In genomic region chrX:47846070-47846469, GRCh38 we compare ENCODE assay signal across 26 cellular contexts.
"Had no signal": no experiment of that assay in that cellular context is flagged by ENCODE, and none has a peak within 500 bp of the region (broad histone marks: within the 10 kb centered on the region; RNA-seq: fewer than 3 reads in every experiment).

No MANE protein-coding gene starts in this region.

- H3K36me3 ChIP-seq: ovary, right lobe of liver had no signal

- H3K4me3 Mint-ChIP-seq: immature natural killer cell; mesothelial cell of epicardium; naive B cell; natural killer cell; stimulated activated naive B cell treated with anti-CD40 and anti-IgM and Interleukin-4, amounts not matched to agents 10 μg/mL and 1 μg/mL and 100 μg/mL, for 72 hours had no signal

- H3K4me1 Mint-ChIP-seq: mesothelial cell of epicardium had no signal

- H3K9me3 Mint-ChIP-seq: immature natural killer cell; naive B cell; natural killer cell; stimulated activated naive B cell treated with anti-CD40 and anti-IgM and Interleukin-4, amounts not matched to agents 10 μg/mL and 1 μg/mL and 100 μg/mL, for 72 hours had no signal

- H3K4me3 ChIP-seq: lung, ovary, right lobe of liver, stomach, testis, thyroid gland, transverse colon, upper lobe of left lung, vagina had no signal

- H3K9me3 ChIP-seq: ovary, right lobe of liver, stomach, testis, thyroid gland, transverse colon, upper lobe of left lung, vagina had no signal

- H3K4me1 ChIP-seq: right lobe of liver, stomach, testis, thyroid gland, transverse colon, upper lobe of left lung, vagina had no signal

- H3K36me3 Mint-ChIP-seq: natural killer cell had no signal

- ATAC-seq: natural killer cell; stimulated activated naive B cell treated with anti-CD40 and anti-IgM and Interleukin-4, amounts not matched to agents 10 μg/mL and 1 μg/mL and 100 μg/mL, for 72 hours; stimulated activated naive CD8-positive, alpha-beta T cell treated with anti-CD3 and anti-CD28 coated beads, Interleukin-15, Interleukin-2, amounts not matched to agents 100 U/mL and 50 U/mL, for 24 hours had no signal

- H3K27me3 Mint-ChIP-seq: naive B cell; progenitor cell of endocrine pancreas; stimulated activated naive B cell treated with anti-CD40 and anti-IgM and Interleukin-4, amounts not matched to agents 10 μg/mL and 1 μg/mL and 100 μg/mL, for 72 hours had no signal

- H3K27ac Mint-ChIP-seq: immature natural killer cell; mesothelial cell of epicardium; natural killer cell; progenitor cell of endocrine pancreas; stimulated activated naive B cell treated with anti-CD40 and anti-IgM and Interleukin-4, amounts not matched to agents 10 μg/mL and 1 μg/mL and 100 μg/mL, for 72 hours had no signal

- FAIRE-seq: islet of Langerhans, kidney had no signal

- DNase-seq: head of caudate nucleus; hippocampal formation; immature natural killer cell; kidney; mesendoderm; naive B cell; natural killer cell; ovary; retina; right lobe of liver; stimulated activated CD4-positive, alpha-beta T cell treated with anti-CD3 and anti-CD28 coated beads, Interleukin-12 subunit alpha, Interleukin-12 subunit beta, amount 100 ng/mL, for 4 hours; stimulated activated CD4-positive, alpha-beta T cell treated with anti-CD3 and anti-CD28 coated beads, Interleukin-15, amount 100 ng/mL, for 24 hours; stimulated activated CD4-positive, alpha-beta T cell treated with anti-CD3 and anti-CD28 coated beads, Interleukin-2, amount 100 ng/mL, for 24 hours; stimulated activated CD4-positive, alpha-beta T cell treated with anti-CD3 and anti-CD28 coated beads, Interleukin-4, amount 100 ng/mL, for 1 hour; stimulated activated naive B cell treated with anti-CD40 and anti-IgM and Interleukin-4, amounts not matched to agents 10 μg/mL and 1 μg/mL and 100 μg/mL, for 72 hours; stimulated activated naive CD8-positive, alpha-beta T cell treated with anti-CD3 and anti-CD28 coated beads, Interleukin-15, Interleukin-2, amounts not matched to agents 100 U/mL and 50 U/mL, for 24 hours; stomach; testis; thyroid gland; transverse colon; upper lobe of left lung had no signal

- H3K27me3 ChIP-seq: ovary, right lobe of liver, stomach, testis, thyroid gland, transverse colon, upper lobe of left lung, vagina had no signal

- H3K27ac ChIP-seq: ovary, right lobe of liver, stomach, testis, thyroid gland, transverse colon, upper lobe of left lung, vagina had no signal
